9 cellular contexts compared by ENCODE assay signal in the genomic region with DNA sequence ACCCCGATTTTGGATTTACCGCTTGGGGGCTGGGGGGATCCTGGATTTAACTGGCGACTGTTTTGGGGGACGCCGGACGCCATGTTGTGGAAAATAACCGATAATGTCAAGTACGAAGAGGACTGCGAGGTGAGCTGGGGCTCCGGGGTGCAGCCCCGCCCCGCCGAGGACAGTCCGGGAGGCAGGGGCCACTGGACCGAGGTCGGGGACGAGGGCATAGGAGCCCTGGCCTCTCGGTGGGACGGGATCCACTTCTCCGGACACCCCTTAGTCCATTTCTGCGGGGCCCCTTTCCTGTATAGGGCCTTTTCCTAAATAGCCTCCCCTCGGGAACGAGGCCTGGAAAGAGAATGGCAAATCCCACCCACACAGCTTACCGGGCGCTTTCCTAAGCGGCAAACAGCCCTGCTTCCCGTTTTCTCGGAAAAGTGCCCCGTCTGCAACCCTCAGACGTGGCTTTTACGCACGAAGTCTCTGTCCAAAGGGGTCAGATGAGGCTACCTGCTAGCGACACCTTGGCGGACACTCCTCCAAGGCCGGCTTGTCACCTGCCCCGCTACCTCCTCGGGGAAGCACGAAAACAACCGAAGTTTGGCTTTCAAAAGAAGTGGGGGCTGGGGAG. TPM values are rescaled to one million over a fixed set of nuclear protein-coding genes. Genes with fewer than 3 reads are reported as not detected.
DNase-seq lines count a peak whose midpoint lies in the region; ATAC-seq and TF ChIP-seq lines count a peak whose summit lies in the region.
"Had no signal": no experiment of that assay in that cellular context is flagged by ENCODE, and none has a peak within 500 bp of the region (broad histone marks: within the 10 kb centered on the region; RNA-seq: fewer than 3 reads in every experiment).

No MANE protein-coding gene starts in this region.

- no peak for TF ChIP-seq POLR2A in tibial nerve (IDR thresholded peaks at IDR 0.05)

- no peak overlapping the region for H3K27ac ChIP-seq in tibial nerve

- 1 to 3% methylated on average over 36 to 39 of the region's 39 CpGs for WGBS in tibial nerve, 2 donors

- intact Hi-C loops in activated T-helper 2 cell treated with anti-CD3 and anti-CD28 coated beads, Interferon-gamma antibody, Interleukin-2, Interleukin-4, amounts not matched to agents 10 μg/mL and 5 μg/mL and 100 μg/mL, durations not matched to agents 14 hours and 24 hours and 36 hours (cut with micrococcal nuclease) = loop anchor here (2.0 to 5.0 kb wide), 2 partner anchors 77 to 635 kb away; no protein-coding TSS in a partner anchor

- no peaks in the 10 kb centered on the region for H3K36me3 ChIP-seq in kidney epithelial cell (ENCODE audit: control insufficient read depth, insufficient read depth, low read length)
- no peaks in the 10 kb centered on the region for H3K36me3 ChIP-seq in tibial nerve

- H3K4me3 ChIP-seq in kidney epithelial cell (ENCODE audit: low read depth, low read length) (peak overlapping the region; percentile 42), tibial nerve (peak overlapping the region; percentile 20 to 53 (median 38))

- H3K27me3 ChIP-seq in kidney epithelial cell (ENCODE audit: control insufficient read depth, insufficient read depth, low read length) (peaks cover 78% of the 10 kb centered on the region), tibial nerve (peaks cover 2 to 97% of the 10 kb centered on the region in 2 donors)

- peaks cover 9% of the 10 kb centered on the region for H3K4me1 Mint-ChIP-seq in activated CD8-positive, alpha-beta memory T cell treated with anti-CD3 and anti-CD28 coated beads, Interleukin-2, amount 10 ng/mL, durations not matched to agents 7 days and 5 days
- peaks cover 7% of the 10 kb centered on the region for H3K4me1 Mint-ChIP-seq in activated T-helper 2 cell treated with anti-CD3 and anti-CD28 coated beads, Interferon-gamma antibody, Interleukin-2, Interleukin-4, amounts not matched to agents 10 μg/mL and 5 μg/mL and 100 μg/mL, durations not matched to agents 14 hours and 24 hours and 36 hours (ENCODE audit: low read depth)

- no peak for TF ChIP-seq CTCF in kidney epithelial cell (IDR thresholded peaks at IDR 0.05; ENCODE audit: insufficient read depth, low read length, poor library complexity, severe bottlenecking)
- TF ChIP-seq CTCF in tibial nerve (IDR thresholded peaks at IDR 0.05) = no peak

- peaks cover 82% of the 10 kb centered on the region for H3K27me3 Mint-ChIP-seq in activated CD8-positive, alpha-beta memory T cell treated with anti-CD3 and anti-CD28 coated beads, Interleukin-2, amount 10 ng/mL, durations not matched to agents 7 days and 5 days
- peaks cover 68% of the 10 kb centered on the region for H3K27me3 Mint-ChIP-seq in activated T-helper 2 cell treated with anti-CD3 and anti-CD28 coated beads, Interferon-gamma antibody, Interleukin-2, Interleukin-4, amounts not matched to agents 10 μg/mL and 5 μg/mL and 100 μg/mL, durations not matched to agents 14 hours and 24 hours and 36 hours (ENCODE audit: low read depth)

- H3K9me3 ChIP-seq in tibial nerve = no peaks in the 10 kb centered on the region

- no peak overlapping the region for H3K27ac Mint-ChIP-seq in activated CD8-positive, alpha-beta memory T cell treated with anti-CD3 and anti-CD28 coated beads, Interleukin-2, amount 10 ng/mL, durations not matched to agents 7 days and 5 days
- H3K27ac Mint-ChIP-seq in activated T-helper 2 cell treated with anti-CD3 and anti-CD28 coated beads, Interferon-gamma antibody, Interleukin-2, Interleukin-4, amounts not matched to agents 10 μg/mL and 5 μg/mL and 100 μg/mL, durations not matched to agents 14 hours and 24 hours and 36 hours = no peak overlapping the region

- no peak for ATAC-seq in activated CD8-positive, alpha-beta memory T cell treated with anti-CD3 and anti-CD28 coated beads, Interleukin-2, amount 10 ng/mL, durations not matched to agents 7 days and 5 days
- ATAC-seq in GM19023 (IDR thresholded peaks at IDR 0.05; ENCODE audit: unreplicated experiment) = no peak

- H3K9me3 Mint-ChIP-seq in activated CD8-positive, alpha-beta memory T cell treated with anti-CD3 and anti-CD28 coated beads, Interleukin-2, amount 10 ng/mL, durations not matched to agents 7 days and 5 days (ENCODE audit: low read depth) = no peaks in the 10 kb centered on the region
- H3K9me3 Mint-ChIP-seq in activated T-helper 2 cell treated with anti-CD3 and anti-CD28 coated beads, Interferon-gamma antibody, Interleukin-2, Interleukin-4, amounts not matched to agents 10 μg/mL and 5 μg/mL and 100 μg/mL, durations not matched to agents 14 hours and 24 hours and 36 hours = no peaks in the 10 kb centered on the region

- peaks cover 0 to 65% (median 28%) of the 10 kb centered on the region in 4 donors for H3K4me1 ChIP-seq in tibial nerve

- CTCF ChIA-PET in activated CD8-positive, alpha-beta memory T cell treated with anti-CD3 and anti-CD28 coated beads, Interleukin-2, amount 10 ng/mL, durations not matched to agents 7 days and 5 days (lab: Charles Lee) = no interaction called here

- peaks cover 3% of the 10 kb centered on the region for H3K36me3 Mint-ChIP-seq in activated CD8-positive, alpha-beta memory T cell treated with anti-CD3 and anti-CD28 coated beads, Interleukin-2, amount 10 ng/mL, durations not matched to agents 7 days and 5 days
- H3K36me3 Mint-ChIP-seq in activated T-helper 2 cell treated with anti-CD3 and anti-CD28 coated beads, Interferon-gamma antibody, Interleukin-2, Interleukin-4, amounts not matched to agents 10 μg/mL and 5 μg/mL and 100 μg/mL, durations not matched to agents 14 hours and 24 hours and 36 hours (ENCODE audit: low read depth) = no peaks in the 10 kb centered on the region

- H3K4me3 Mint-ChIP-seq in activated CD8-positive, alpha-beta memory T cell treated with anti-CD3 and anti-CD28 coated beads, Interleukin-2, amount 10 ng/mL, durations not matched to agents 7 days and 5 days = no peak overlapping the region
- peak overlapping the region; percentile 17 for H3K4me3 Mint-ChIP-seq in activated T-helper 2 cell treated with anti-CD3 and anti-CD28 coated beads, Interferon-gamma antibody, Interleukin-2, Interleukin-4, amounts not matched to agents 10 μg/mL and 5 μg/mL and 100 μg/mL, durations not matched to agents 14 hours and 24 hours and 36 hours (ENCODE audit: low read depth)

- DNase-seq in activated CD8-positive, alpha-beta memory T cell treated with anti-CD3 and anti-CD28 coated beads for 24 hours = peak; percentile 56
- no peak for DNase-seq in activated CD8-positive, alpha-beta memory T cell treated with anti-CD3 and anti-CD28 coated beads, Interleukin-2, amount 10 ng/mL, durations not matched to agents 7 days and 5 days
- no peak for DNase-seq in activated T-helper 2 cell treated with anti-CD3 and anti-CD28 coated beads, Interferon-gamma antibody, Interleukin-2, Interleukin-4, amounts not matched to agents 10 μg/mL and 5 μg/mL and 100 μg/mL, durations not matched to agents 14 hours and 24 hours and 36 hours (ENCODE audit: low spot score)
- no peak for DNase-seq in kidney epithelial cell (ENCODE audit: low read depth)
- DNase-seq in tibial nerve (ENCODE audit: low spot score in 2 of 2) = no peak
- no peak for DNase-seq in NCI-H1092 (lab: John Stamatoyannopoulos, UW)
- DNase-seq in medulla oblongata (ENCODE audit: extremely low spot score) = no peak
- DNase-seq: DMS53 had no signal

- TF ChIP-seq EP300 in tibial nerve (IDR thresholded peaks at IDR 0.05) = no peak

RNA-seq across cellular contexts. Expression of a gene that starts 0.5 kb away (rescaled TPM):
- total RNA-seq in activated CD8-positive, alpha-beta memory T cell treated with anti-CD3 and anti-CD28 coated beads, Interleukin-2, amount 10 ng/mL, durations not matched to agents 7 days and 5 days = not detected
- not detected in 2 replicates for total RNA-seq in activated T-helper 2 cell treated with anti-CD3 and anti-CD28 coated beads, Interferon-gamma antibody, Interleukin-2, Interleukin-4, amounts not matched to agents 10 μg/mL and 5 μg/mL and 100 μg/mL, durations not matched to agents 14 hours and 24 hours and 36 hours
- total RNA-seq in kidney epithelial cell (0.17 and 0.41 TPM in 2 replicates), tibial nerve (1 to 10 TPM in 2 of 4 donors, under 1 TPM in 2; 0.20 to 2.1 (median 0.96) TPM)
